Comparison of ENCODE assay signal across 1 cellular context in the genomic region with DNA sequence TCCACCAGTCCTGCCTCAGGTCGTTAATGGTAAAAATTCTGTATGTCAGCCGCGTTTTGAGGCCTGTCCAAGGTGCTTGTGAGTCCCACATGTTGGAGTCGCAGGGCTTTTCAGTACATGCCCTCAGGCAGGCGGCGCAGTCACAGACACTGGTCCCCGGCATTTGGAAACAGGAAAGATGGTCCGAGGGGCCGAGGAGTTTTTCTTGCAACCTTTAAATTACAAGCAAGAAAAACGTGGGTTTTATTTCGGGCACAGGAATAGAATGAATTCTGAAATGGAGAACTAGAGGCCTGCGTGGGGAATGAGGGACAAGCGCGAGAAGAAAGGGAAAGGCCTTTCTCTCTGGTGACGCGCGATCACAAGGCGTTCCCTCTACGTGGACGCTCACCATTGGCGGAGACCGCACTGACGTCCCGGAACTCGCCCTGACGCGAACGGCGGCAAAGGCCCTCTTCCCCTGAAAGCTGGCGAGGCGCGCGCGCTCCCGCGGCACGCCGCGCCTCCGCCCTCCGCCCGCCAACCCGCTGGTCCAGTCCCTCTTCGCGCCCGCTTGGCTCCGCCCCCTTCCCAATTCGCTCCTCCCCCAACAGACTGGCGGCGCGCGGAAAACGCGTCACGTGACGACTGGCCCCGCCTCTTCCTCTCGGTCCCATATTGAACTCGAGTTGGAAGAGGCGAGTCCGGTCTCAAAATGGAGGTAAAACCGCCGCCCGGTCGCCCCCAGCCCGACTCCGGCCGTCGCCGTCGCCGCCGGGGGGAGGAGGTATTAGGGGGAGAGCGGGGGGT.
TF ChIP-seq lines count a peak whose summit lies in the region.

TSS of gene HNRNPA3 (plus strand) at position 689 of the 789 bp plus-strand sequence. CDS start at position 695, 6 bp downstream.

TF ChIP-seq in HepG2, 621 proteins besides CTCF, POLR2A, EP300 and RAD21 (continued from another document and continues in another):
- TF ChIP-seq LBX2 (CRISPR knock-in tag; IDR thresholded peaks at IDR 0.05; ENCODE audit: borderline replicate concordance) (no peak), ZNF607 (CRISPR knock-in tag; IDR thresholded peaks at IDR 0.05; ENCODE audit: borderline replicate concordance) (peak; percentile 90; the same call in 1 of the 2 replicates), ZNF780A (CRISPR knock-in tag; IDR thresholded peaks at IDR 0.05) (no peak; the same call in 1 of the 2 replicates), ZBTB3 (CRISPR knock-in tag; IDR thresholded peaks at IDR 0.05; ENCODE audit: borderline replicate concordance, low read depth) (no peak), ZSCAN21 (CRISPR knock-in tag; IDR thresholded peaks at IDR 0.05; ENCODE audit: borderline replicate concordance) (peak; percentile 8; the same call in 1 of the 2 replicates), ZNF567 (CRISPR knock-in tag; IDR thresholded peaks at IDR 0.05; ENCODE audit: borderline replicate concordance) (no peak), JUN (CRISPR knock-in tag; IDR thresholded peaks at IDR 0.05) (peak; percentile 11; the same call in 1 of the 2 replicates), THAP11 (CRISPR knock-in tag; IDR thresholded peaks at IDR 0.05) (peak; percentile 85), ZNF83 (CRISPR knock-in tag; IDR thresholded peaks at IDR 0.05; ENCODE audit: borderline replicate concordance) (0 out of 2 replicates have a peak, but pooled peaks have one; percentile 45), CREBL2 (CRISPR knock-in tag; IDR thresholded peaks at IDR 0.05; ENCODE audit: borderline replicate concordance) (peak; percentile 80; the same call in 1 of the 2 replicates), MAX (IDR thresholded peaks at IDR 0.05) (peak; percentile 76; the same call in 1 of the 2 replicates), THRA (CRISPR knock-in tag; IDR thresholded peaks at IDR 0.05; ENCODE audit: borderline replicate concordance) (peak; percentile 39), FOXO1 (CRISPR knock-in tag; IDR thresholded peaks at IDR 0.05) (peak; percentile 25; the same call in 1 of the 2 replicates), ZSCAN20 (CRISPR knock-in tag; IDR thresholded peaks at IDR 0.05; ENCODE audit: borderline replicate concordance) (no peak), TRIM22 (IDR thresholded peaks at IDR 0.05) (no peak), KLF6 (CRISPR knock-in tag; IDR thresholded peaks at IDR 0.05) (peak; percentile 70; the same call in 1 of the 2 replicates), TAF1 (CRISPR knock-in tag; IDR thresholded peaks at IDR 0.05) (peak; percentile 92), SUZ12 (IDR thresholded peaks at IDR 0.05; ENCODE audit: low read depth, low read length) (no peak), HNF4G (IDR thresholded peaks at IDR 0.05; ENCODE audit: borderline replicate concordance, low read depth, low read length) (no peak), HNF4G (CRISPR knock-in tag; IDR thresholded peaks at IDR 0.05; ENCODE audit: borderline replicate concordance, low read depth) (peak; percentile 26; the same call in 1 of the 2 replicates), ZNF749 (CRISPR knock-in tag; IDR thresholded peaks at IDR 0.05; ENCODE audit: borderline replicate concordance) (peak; percentile 75), ZNF333 (CRISPR knock-in tag; IDR thresholded peaks at IDR 0.05; ENCODE audit: borderline replicate concordance) (peak; percentile 61), TCF7L2 (IDR thresholded peaks at IDR 0.05; ENCODE audit: low read depth, low read length) (no peak), RBM22 (optimal IDR thresholded peaks at IDR 0.05; ENCODE audit: low read length) (peak; percentile 99), MYC (CRISPR knock-in tag; IDR thresholded peaks at IDR 0.05; ENCODE audit: borderline replicate concordance) (peak; percentile 87), PHF8 (CRISPR knock-in tag; IDR thresholded peaks at IDR 0.05) (peak; percentile 82), BCL6 (CRISPR knock-in tag; IDR thresholded peaks at IDR 0.05) (no peak), ARHGAP35 (CRISPR knock-in tag; IDR thresholded peaks at IDR 0.05; ENCODE audit: borderline replicate concordance) (no peak), NFIB (CRISPR knock-in tag; IDR thresholded peaks at IDR 0.05; ENCODE audit: borderline replicate concordance) (no peak), ZFP41 (CRISPR knock-in tag; IDR thresholded peaks at IDR 0.05; ENCODE audit: borderline replicate concordance) (no peak), FOXJ3 (CRISPR knock-in tag; IDR thresholded peaks at IDR 0.05; ENCODE audit: borderline replicate concordance) (0 out of 2 replicates have a peak, but pooled peaks have one; percentile 45)
- TF ChIP-seq, protein P1, sequence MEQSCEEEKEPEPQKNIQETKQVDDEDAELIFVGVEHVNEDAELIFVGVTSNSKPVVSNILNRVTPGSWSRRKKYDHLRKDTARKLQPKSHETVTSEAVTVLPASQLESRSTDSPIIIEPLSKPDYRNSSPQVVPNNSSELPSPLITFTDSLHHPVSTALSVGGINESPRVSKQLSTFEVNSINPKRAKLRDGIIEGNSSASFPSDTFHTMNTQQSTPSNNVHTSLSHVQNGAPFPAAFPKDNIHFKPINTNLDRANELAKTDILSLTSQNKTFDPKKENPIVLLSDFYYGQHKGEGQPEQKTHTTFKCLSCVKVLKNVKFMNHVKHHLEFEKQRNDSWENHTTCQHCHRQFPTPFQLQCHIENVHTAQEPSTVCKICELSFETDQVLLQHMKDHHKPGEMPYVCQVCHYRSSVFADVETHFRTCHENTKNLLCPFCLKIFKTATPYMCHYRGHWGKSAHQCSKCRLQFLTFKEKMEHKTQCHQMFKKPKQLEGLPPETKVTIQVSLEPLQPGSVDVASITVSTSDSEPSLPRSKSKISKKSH (CRISPR knock-in tag; IDR thresholded peaks at IDR 0.05; ENCODE audit: borderline replicate concordance): 0 out of 2 replicates have a peak, but pooled peaks have one; percentile 12
- TF ChIP-seq, protein P2, sequence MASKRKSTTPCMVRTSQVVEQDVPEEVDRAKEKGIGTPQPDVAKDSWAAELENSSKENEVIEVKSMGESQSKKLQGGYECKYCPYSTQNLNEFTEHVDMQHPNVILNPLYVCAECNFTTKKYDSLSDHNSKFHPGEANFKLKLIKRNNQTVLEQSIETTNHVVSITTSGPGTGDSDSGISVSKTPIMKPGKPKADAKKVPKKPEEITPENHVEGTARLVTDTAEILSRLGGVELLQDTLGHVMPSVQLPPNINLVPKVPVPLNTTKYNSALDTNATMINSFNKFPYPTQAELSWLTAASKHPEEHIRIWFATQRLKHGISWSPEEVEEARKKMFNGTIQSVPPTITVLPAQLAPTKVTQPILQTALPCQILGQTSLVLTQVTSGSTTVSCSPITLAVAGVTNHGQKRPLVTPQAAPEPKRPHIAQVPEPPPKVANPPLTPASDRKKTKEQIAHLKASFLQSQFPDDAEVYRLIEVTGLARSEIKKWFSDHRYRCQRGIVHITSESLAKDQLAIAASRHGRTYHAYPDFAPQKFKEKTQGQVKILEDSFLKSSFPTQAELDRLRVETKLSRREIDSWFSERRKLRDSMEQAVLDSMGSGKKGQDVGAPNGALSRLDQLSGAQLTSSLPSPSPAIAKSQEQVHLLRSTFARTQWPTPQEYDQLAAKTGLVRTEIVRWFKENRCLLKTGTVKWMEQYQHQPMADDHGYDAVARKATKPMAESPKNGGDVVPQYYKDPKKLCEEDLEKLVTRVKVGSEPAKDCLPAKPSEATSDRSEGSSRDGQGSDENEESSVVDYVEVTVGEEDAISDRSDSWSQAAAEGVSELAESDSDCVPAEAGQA (IDR thresholded peaks at IDR 0.05; ENCODE audit: low read depth): peak; percentile 87
- TF ChIP-seq, protein P2 (CRISPR knock-in tag; IDR thresholded peaks at IDR 0.05; ENCODE audit: borderline replicate concordance): peak; percentile 57; the same call in 1 of the 2 replicates
- TF ChIP-seq, protein P3, sequence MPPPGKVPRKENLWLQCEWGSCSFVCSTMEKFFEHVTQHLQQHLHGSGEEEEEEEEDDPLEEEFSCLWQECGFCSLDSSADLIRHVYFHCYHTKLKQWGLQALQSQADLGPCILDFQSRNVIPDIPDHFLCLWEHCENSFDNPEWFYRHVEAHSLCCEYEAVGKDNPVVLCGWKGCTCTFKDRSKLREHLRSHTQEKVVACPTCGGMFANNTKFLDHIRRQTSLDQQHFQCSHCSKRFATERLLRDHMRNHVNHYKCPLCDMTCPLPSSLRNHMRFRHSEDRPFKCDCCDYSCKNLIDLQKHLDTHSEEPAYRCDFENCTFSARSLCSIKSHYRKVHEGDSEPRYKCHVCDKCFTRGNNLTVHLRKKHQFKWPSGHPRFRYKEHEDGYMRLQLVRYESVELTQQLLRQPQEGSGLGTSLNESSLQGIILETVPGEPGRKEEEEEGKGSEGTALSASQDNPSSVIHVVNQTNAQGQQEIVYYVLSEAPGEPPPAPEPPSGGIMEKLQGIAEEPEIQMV (CRISPR knock-in tag; IDR thresholded peaks at IDR 0.05; ENCODE audit: low read depth): peak; percentile 41; the same call in 1 of the 2 replicates
- TF ChIP-seq, protein P4, sequence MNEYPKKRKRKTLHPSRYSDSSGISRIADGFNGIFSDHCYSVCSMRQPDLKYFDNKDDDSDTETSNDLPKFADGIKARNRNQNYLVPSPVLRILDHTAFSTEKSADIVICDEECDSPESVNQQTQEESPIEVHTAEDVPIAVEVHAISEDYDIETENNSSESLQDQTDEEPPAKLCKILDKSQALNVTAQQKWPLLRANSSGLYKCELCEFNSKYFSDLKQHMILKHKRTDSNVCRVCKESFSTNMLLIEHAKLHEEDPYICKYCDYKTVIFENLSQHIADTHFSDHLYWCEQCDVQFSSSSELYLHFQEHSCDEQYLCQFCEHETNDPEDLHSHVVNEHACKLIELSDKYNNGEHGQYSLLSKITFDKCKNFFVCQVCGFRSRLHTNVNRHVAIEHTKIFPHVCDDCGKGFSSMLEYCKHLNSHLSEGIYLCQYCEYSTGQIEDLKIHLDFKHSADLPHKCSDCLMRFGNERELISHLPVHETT (CRISPR knock-in tag; conservative IDR thresholded peaks at IDR 0.05): no peak; the same call in 1 of the 2 replicates
- TF ChIP-seq, protein P5, sequence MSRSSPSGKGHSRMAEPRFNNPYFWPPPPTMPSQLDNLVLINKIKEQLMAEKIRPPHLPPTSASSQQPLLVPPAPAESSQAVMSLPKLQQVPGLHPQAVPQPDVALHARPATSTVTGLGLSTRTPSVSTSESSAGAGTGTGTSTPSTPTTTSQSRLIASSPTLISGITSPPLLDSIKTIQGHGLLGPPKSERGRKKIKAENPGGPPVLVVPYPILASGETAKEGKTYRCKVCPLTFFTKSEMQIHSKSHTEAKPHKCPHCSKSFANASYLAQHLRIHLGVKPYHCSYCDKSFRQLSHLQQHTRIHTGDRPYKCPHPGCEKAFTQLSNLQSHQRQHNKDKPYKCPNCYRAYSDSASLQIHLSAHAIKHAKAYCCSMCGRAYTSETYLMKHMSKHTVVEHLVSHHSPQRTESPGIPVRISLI (CRISPR knock-in tag; IDR thresholded peaks at IDR 0.05; ENCODE audit: borderline replicate concordance): 0 out of 2 replicates have a peak, but pooled peaks have one; percentile 26
- TF ChIP-seq, protein P6, sequence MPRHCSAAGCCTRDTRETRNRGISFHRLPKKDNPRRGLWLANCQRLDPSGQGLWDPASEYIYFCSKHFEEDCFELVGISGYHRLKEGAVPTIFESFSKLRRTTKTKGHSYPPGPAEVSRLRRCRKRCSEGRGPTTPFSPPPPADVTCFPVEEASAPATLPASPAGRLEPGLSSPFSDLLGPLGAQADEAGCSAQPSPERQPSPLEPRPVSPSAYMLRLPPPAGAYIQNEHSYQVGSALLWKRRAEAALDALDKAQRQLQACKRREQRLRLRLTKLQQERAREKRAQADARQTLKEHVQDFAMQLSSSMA (CRISPR knock-in tag; IDR thresholded peaks at IDR 0.05): 0 out of 2 replicates have a peak, but pooled peaks have one; percentile 16
